Comparison of ENCODE assay signal across 8 cellular contexts in genomic region chr10:74738985-74739567, GRCh38.
DNase-seq lines count a peak whose midpoint lies in the region; ATAC-seq, FAIRE-seq and TF ChIP-seq lines count a peak whose summit lies in the region.

No MANE protein-coding gene starts in this region.

- H3K27me3 Mint-ChIP-seq in naive thymus-derived CD4-positive, alpha-beta T cell = no peaks in the 10 kb centered on the region

- TF ChIP-seq EP300 in GM12878 (IDR thresholded peaks at IDR 0.05; ENCODE audit: borderline replicate concordance in 1 of 2, control insufficient read depth in 1 of 2, low read depth in 2 of 2, low read length in 2 of 2) = peak in 1 of 2 experiments; percentile 31; a peak in 2 of 4 replicates

- no peak overlapping the region for H3K4me3 ChIP-seq in LNCaP clone FGC (ENCODE audit: low read depth, low read length)
- peak overlapping the region; percentile 42; the same call in 1 of the 2 replicates for H3K4me3 ChIP-seq in GM12878
- no peak overlapping the region for H3K4me3 ChIP-seq in naive thymus-derived CD4-positive, alpha-beta T cell (ENCODE audit: low read length)

- SMC1A ChIA-PET in GM12878 (lab: Charles Lee; ENCODE audit: uncharacterized antibody, unreplicated experiment) = interaction anchor here (0.6 to 3.8 kb wide), 58 partner anchors 9 to 496 kb away, joined by 3 to 73 read pairs (median 4); partner anchors contain the start of gene KAT6B

- H3K4me3 Mint-ChIP-seq in naive thymus-derived CD4-positive, alpha-beta T cell = peak overlapping the region in 9 of 10 donors; percentile 17 to 56 (median 34)

- TF ChIP-seq CTCF in LNCaP clone FGC (IDR thresholded peaks at IDR 0.05; ENCODE audit: control insufficient read depth, extremely low read depth, insufficient read depth) = peak; percentile 20; the same call in 1 of the 2 replicates
- peak; percentile 48 to 61 (median 50) for TF ChIP-seq CTCF in GM12878 (IDR thresholded peaks at IDR 0.05 in 2 of 3, conservative IDR thresholded peaks at IDR 0.05 in 1 of 3; ENCODE audit: control insufficient read depth in 2 of 3, extremely low read depth in 1 of 3, insufficient read depth in 1 of 3, low read depth in 3 of 3, low read length in 3 of 3)

- FAIRE-seq in GM12878 (lab: Jason Lieb, UNC) = peak; percentile 93

- peak overlapping the region; percentile 63 for H3K9ac ChIP-seq in GM12878 (ENCODE audit: control insufficient read depth, insufficient read depth, low read length)

- H3K4me2 ChIP-seq in GM12878 (ENCODE audit: control insufficient read depth, insufficient read depth) = peak overlapping the region; percentile 95

- WGBS in GM12878 (ENCODE audit: insufficient coverage, insufficient replicate concordance, low lambda C conversion rate, missing lambda C conversion rate) = 0% methylated on average over 10 of the region's 10 CpGs

- TF ChIP-seq POLR2A in GM12878 (IDR thresholded peaks at IDR 0.05; ENCODE audit: low read depth, low read length) = no peak

- RAD21 ChIA-PET in GM12878 (lab: Charles Lee; ENCODE audit: unreplicated experiment) = interaction anchor here (0.6 to 3.8 kb wide), 35 partner anchors 11 to 498 kb away, joined by 3 to 60 read pairs (median 4); partner anchors contain the start of genes COMTD1 and KAT6B

- no peaks in the 10 kb centered on the region for H3K36me3 ChIP-seq in GM12878 (ENCODE audit: control insufficient read depth in 2 of 2, insufficient read depth in 2 of 2, low read length in 1 of 2)
- H3K36me3 ChIP-seq in naive thymus-derived CD4-positive, alpha-beta T cell (ENCODE audit: control insufficient read depth in 2 of 3, insufficient read depth in 3 of 3, low read length in 3 of 3) = no peaks in the 10 kb centered on the region

- intact Hi-C loops in GM12878 (cut with micrococcal nuclease; ENCODE audit: unreplicated experiment) = loop anchor here (1.0 to 5.0 kb wide), 7 partner anchors 62 to 473 kb away; no protein-coding TSS in a partner anchor
- intact Hi-C loops in naive thymus-derived CD4-positive, alpha-beta T cell (cut with micrococcal nuclease) = loop anchor here (1.0 to 5.0 kb wide), 10 partner anchors 86 to 496 kb away; partner anchors contain the start of genes COMTD1 (in 1 of the 2) and KAT6B (in 1 of the 2)

- H4K20me1 ChIP-seq in GM12878 (ENCODE audit: control insufficient read depth, insufficient read depth) = no peaks in the 10 kb centered on the region

- TF ChIP-seq RAD21 in GM12878 (IDR thresholded peaks at IDR 0.05; ENCODE audit: insufficient read depth, low read depth, low read length) = peak; percentile 77

- no peaks in the 10 kb centered on the region for H3K9me3 Mint-ChIP-seq in naive thymus-derived CD4-positive, alpha-beta T cell

- H3K4me1 ChIP-seq in GM12878 (ENCODE audit: control insufficient read depth, insufficient read depth, low read length) = peaks cover 24% of the 10 kb centered on the region
- peaks cover 7 to 15% of the 10 kb centered on the region in 2 donors for H3K4me1 ChIP-seq in naive thymus-derived CD4-positive, alpha-beta T cell (ENCODE audit: control insufficient read depth in 2 of 2, insufficient read depth in 2 of 2, low read length in 2 of 2)

- no peaks in the 10 kb centered on the region for H3K27me3 ChIP-seq in GM12878 (replicated peaks in 1 of 2; ENCODE audit: control insufficient read depth in 2 of 2, insufficient read depth in 2 of 2, low read length in 1 of 2)
- no peaks in the 10 kb centered on the region for H3K27me3 ChIP-seq in naive thymus-derived CD4-positive, alpha-beta T cell (ENCODE audit: control insufficient read depth in 2 of 2, insufficient read depth in 2 of 2, low read length in 2 of 2)

- peaks cover 15 to 26% (median 17%) of the 10 kb centered on the region in 7 donors for H3K4me1 Mint-ChIP-seq in naive thymus-derived CD4-positive, alpha-beta T cell

- H3K27ac ChIP-seq in GM12878 (ENCODE audit: control insufficient read depth, insufficient read depth) = peak overlapping the region; percentile 97
- no peak overlapping the region for H3K27ac ChIP-seq in naive thymus-derived CD4-positive, alpha-beta T cell (ENCODE audit: low read depth, low read length)

- no peaks in the 10 kb centered on the region for H3K79me2 ChIP-seq in GM12878 (ENCODE audit: control insufficient read depth, insufficient read depth, low read length)

- BruUV-seq in GM12878 (replicated peaks; lab: Mats Ljungman, UMichigan) = no TSS peak

- peak overlapping the region; percentile 44 to 87 (median 58) for H3K27ac Mint-ChIP-seq in naive thymus-derived CD4-positive, alpha-beta T cell

- CTCF ChIA-PET in GM12878 (lab: Yijun Ruan, JAX) = interaction anchor here (0.5 to 5.7 kb wide), 53 partner anchors 11 to 497 kb away, joined by 3 to 71 read pairs (median 3); partner anchors contain the start of gene COMTD1
- CTCF ChIA-PET in naive thymus-derived CD4-positive, alpha-beta T cell (lab: Charles Lee) = interaction anchor here (0.5 to 1.7 kb wide), 3 partner anchors 73 to 353 kb away, joined by 3 read pairs; no protein-coding TSS in a partner anchor

- H3K9me3 ChIP-seq in GM12878 (replicated peaks; ENCODE audit: control insufficient read depth, insufficient read depth, low read length) = no peaks in the 10 kb centered on the region
- H3K9me3 ChIP-seq in naive thymus-derived CD4-positive, alpha-beta T cell (ENCODE audit: control insufficient read depth in 2 of 3, low read length in 3 of 3) = no peaks in the 10 kb centered on the region

- ATAC-seq in GM18499 (IDR thresholded peaks at IDR 0.05; ENCODE audit: insufficient read depth, unreplicated experiment) (peak; percentile 57), GM21737 (IDR thresholded peaks at IDR 0.05; ENCODE audit: unreplicated experiment) (peak; percentile 75), GM12878 (peak; percentile 93)
- ATAC-seq in naive thymus-derived CD4-positive, alpha-beta T cell = peak; percentile 73

- H3K36me3 Mint-ChIP-seq in naive thymus-derived CD4-positive, alpha-beta T cell = no peaks in the 10 kb centered on the region

- DNase-seq in LNCaP clone FGC (ENCODE audit: low read depth) (no peak), GM12878 (ENCODE audit: low read depth, low spot score) (peak; percentile 94), ecto neural progenitor cell (ENCODE audit: low spot score) (no peak), iPS-NIHi7 (ENCODE audit: extremely low spot score) (no peak), SIG-M5 (lab: John Stamatoyannopoulos, UW) (no peak)
- DNase-seq in naive thymus-derived CD4-positive, alpha-beta T cell = peak in 7 of 9 donors; percentile 4 to 40 (median 17)

- in situ Hi-C loops in GM12878 (cut with MboI) = loop anchor here (5.0 to 25.0 kb wide), 2 partner anchors 283 to 477 kb away; no protein-coding TSS in a partner anchor

- POLR2A ChIA-PET in GM12878 (lab: Charles Lee) = interaction anchor here (0.6 to 1.2 kb wide), 6 partner anchors 56 to 274 kb away, joined by 3 to 7 read pairs (median 4); no protein-coding TSS in a partner anchor
- POLR2A ChIA-PET in naive thymus-derived CD4-positive, alpha-beta T cell (lab: Charles Lee) = no interaction called here

- H2AFZ ChIP-seq in GM12878 (ENCODE audit: control insufficient read depth, low read depth, low read length) = peak overlapping the region; percentile 95

TF ChIP-seq in GM12878, 131 proteins besides CTCF, POLR2A, EP300 and RAD21 (continues in another document):
- TF ChIP-seq CREM (IDR thresholded peaks at IDR 0.05; ENCODE audit: low read depth) (peak; percentile 61), ZNF207 (IDR thresholded peaks at IDR 0.05; ENCODE audit: borderline replicate concordance) (no peak), YBX1 (IDR thresholded peaks at IDR 0.05) (no peak)
- TF ChIP-seq, protein P1, sequence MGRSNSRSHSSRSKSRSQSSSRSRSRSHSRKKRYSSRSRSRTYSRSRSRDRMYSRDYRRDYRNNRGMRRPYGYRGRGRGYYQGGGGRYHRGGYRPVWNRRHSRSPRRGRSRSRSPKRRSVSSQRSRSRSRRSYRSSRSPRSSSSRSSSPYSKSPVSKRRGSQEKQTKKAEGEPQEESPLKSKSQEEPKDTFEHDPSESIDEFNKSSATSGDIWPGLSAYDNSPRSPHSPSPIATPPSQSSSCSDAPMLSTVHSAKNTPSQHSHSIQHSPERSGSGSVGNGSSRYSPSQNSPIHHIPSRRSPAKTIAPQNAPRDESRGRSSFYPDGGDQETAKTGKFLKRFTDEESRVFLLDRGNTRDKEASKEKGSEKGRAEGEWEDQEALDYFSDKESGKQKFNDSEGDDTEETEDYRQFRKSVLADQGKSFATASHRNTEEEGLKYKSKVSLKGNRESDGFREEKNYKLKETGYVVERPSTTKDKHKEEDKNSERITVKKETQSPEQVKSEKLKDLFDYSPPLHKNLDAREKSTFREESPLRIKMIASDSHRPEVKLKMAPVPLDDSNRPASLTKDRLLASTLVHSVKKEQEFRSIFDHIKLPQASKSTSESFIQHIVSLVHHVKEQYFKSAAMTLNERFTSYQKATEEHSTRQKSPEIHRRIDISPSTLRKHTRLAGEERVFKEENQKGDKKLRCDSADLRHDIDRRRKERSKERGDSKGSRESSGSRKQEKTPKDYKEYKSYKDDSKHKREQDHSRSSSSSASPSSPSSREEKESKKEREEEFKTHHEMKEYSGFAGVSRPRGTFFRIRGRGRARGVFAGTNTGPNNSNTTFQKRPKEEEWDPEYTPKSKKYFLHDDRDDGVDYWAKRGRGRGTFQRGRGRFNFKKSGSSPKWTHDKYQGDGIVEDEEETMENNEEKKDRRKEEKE (IDR thresholded peaks at IDR 0.05) = no peak
- TF ChIP-seq, protein P2, sequence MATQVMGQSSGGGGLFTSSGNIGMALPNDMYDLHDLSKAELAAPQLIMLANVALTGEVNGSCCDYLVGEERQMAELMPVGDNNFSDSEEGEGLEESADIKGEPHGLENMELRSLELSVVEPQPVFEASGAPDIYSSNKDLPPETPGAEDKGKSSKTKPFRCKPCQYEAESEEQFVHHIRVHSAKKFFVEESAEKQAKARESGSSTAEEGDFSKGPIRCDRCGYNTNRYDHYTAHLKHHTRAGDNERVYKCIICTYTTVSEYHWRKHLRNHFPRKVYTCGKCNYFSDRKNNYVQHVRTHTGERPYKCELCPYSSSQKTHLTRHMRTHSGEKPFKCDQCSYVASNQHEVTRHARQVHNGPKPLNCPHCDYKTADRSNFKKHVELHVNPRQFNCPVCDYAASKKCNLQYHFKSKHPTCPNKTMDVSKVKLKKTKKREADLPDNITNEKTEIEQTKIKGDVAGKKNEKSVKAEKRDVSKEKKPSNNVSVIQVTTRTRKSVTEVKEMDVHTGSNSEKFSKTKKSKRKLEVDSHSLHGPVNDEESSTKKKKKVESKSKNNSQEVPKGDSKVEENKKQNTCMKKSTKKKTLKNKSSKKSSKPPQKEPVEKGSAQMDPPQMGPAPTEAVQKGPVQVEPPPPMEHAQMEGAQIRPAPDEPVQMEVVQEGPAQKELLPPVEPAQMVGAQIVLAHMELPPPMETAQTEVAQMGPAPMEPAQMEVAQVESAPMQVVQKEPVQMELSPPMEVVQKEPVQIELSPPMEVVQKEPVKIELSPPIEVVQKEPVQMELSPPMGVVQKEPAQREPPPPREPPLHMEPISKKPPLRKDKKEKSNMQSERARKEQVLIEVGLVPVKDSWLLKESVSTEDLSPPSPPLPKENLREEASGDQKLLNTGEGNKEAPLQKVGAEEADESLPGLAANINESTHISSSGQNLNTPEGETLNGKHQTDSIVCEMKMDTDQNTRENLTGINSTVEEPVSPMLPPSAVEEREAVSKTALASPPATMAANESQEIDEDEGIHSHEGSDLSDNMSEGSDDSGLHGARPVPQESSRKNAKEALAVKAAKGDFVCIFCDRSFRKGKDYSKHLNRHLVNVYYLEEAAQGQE (IDR thresholded peaks at IDR 0.05; ENCODE audit: low read depth, low read length) = no peak

Comparison
In these comparisons a context has a peak if more than half of its experiments do, and no peak if none do; other contexts are left out.
1. DNase-seq: peak in GM12878 (single experiment) and naive thymus-derived CD4-positive, alpha-beta T cell (7 of 9); none in LNCaP clone FGC (single experiment), ecto neural progenitor cell (single experiment), iPS-NIHi7 (single experiment) and SIG-M5 (single experiment).
2. Peak in every context shown above with its lines, with median percentiles within 50 percentile points of each other: ATAC-seq.